8 cellular contexts compared by ENCODE assay signal in the genomic region with DNA sequence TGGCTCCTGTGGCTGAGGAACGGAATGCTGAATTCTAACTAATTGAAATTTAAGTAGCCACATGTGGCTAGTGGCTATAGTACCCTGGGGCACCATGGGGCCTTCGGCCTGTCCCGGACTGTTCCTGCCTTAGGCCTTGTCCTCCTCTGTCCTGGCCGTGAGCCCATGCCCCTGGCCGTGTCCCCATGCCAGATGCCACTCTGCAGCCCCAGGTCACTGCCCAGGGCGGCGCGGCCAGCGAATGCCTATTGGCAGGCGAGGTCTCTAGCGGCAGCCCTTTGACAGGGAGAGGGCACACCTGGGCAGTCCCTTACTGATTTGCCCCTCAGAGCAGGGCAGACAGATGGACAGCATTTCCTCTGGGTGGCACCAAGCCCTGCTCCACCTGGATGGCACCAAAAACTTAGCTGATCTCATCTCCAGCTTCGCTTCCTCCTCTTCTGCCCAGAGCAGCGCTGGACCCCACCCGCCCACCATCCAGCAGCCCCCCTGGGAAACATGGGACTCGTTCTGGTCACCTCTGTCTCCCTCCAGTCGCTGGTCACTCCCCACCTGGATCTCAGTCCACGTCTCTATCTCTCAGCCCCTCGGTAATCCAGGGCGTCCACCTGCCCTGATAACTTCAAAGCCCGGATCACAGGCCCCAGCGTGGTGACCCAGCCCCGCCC. TPM values are rescaled to one million over a fixed set of nuclear protein-coding genes. Genes with fewer than 3 reads are reported as not detected.
DNase-seq lines count a peak whose midpoint lies in the region; ATAC-seq and TF ChIP-seq lines count a peak whose summit lies in the region.

No MANE protein-coding gene starts in this region.

- no peak for TF ChIP-seq POLR2A in Peyer's patch (IDR thresholded peaks at IDR 0.05)
- no peak for TF ChIP-seq POLR2A in spleen (IDR thresholded peaks at IDR 0.05)

- H3K4me1 ChIP-seq in Peyer's patch (peaks cover 10 to 60% (median 24%) of the 10 kb centered on the region in 4 donors), left ventricle myocardium inferior (peaks cover 51% of the 10 kb centered on the region), spleen (peaks cover 49 to 92% (median 78%) of the 10 kb centered on the region in 6 donors)

- TF ChIP-seq CTCF in Peyer's patch (IDR thresholded peaks at IDR 0.05) = no peak
- no peak for TF ChIP-seq CTCF in left ventricle myocardium inferior (IDR thresholded peaks at IDR 0.05; ENCODE audit: borderline replicate concordance)
- TF ChIP-seq CTCF in spleen (IDR thresholded peaks at IDR 0.05 in 8 of 11, conservative IDR thresholded peaks at IDR 0.05 in 3 of 11) = no peak

- H3K4me3 ChIP-seq in Peyer's patch (peak overlapping the region in 3 of 4 donors; percentile 36 to 49 (median 45)), left ventricle myocardium inferior (peak overlapping the region; percentile 79), spleen (peak overlapping the region in 6 of 8 donors; percentile 18 to 89 (median 75))

- H3K36me3 ChIP-seq in Peyer's patch (no peaks in the 10 kb centered on the region), left ventricle myocardium inferior (no peaks in the 10 kb centered on the region), spleen (no peaks in the 10 kb centered on the region)

- H3K9me3 ChIP-seq in Peyer's patch (no peaks in the 10 kb centered on the region), left ventricle myocardium inferior (replicated peaks) (no peaks in the 10 kb centered on the region), spleen (no peaks in the 10 kb centered on the region)

- WGBS in spleen, 5 donors = 61 to 72% (median 67%) methylated on average over 22 of the region's 22 CpGs

- peak in 2 of 3 donors; percentile 48 to 77 for DNase-seq in Peyer's patch
- DNase-seq in left ventricle myocardium inferior = peak; percentile 25
- DNase-seq in spleen = peak; percentile 86
- no peak for DNase-seq in iPS-NIHi11 (ENCODE audit: low spot score)
- DNase-seq in NCI-H2196 treated with DMSO at 0.1 percent for 48 hours (lab: John Stamatoyannopoulos, UW; ENCODE audit: unreplicated experiment) = no peak
- DNase-seq in NCI-H510A treated with DMSO at 0.1 percent for 48 hours (lab: John Stamatoyannopoulos, UW) = no peak

- H3K27me3 ChIP-seq in Peyer's patch (no peaks in the 10 kb centered on the region), left ventricle myocardium inferior (ENCODE audit: low read depth) (no peaks in the 10 kb centered on the region), spleen (replicated peaks in 1 of 7) (no peaks in the 10 kb centered on the region)

- intact Hi-C loops in left ventricle myocardium inferior (cut with micrococcal nuclease) (no loop called here), spleen (cut with DNase I; ENCODE audit: low total_unique reads) (no loop called here)

- ATAC-seq in GM21515 (IDR thresholded peaks at IDR 0.05; ENCODE audit: unreplicated experiment) (peak; percentile 4), HG03521 (IDR thresholded peaks at IDR 0.05; ENCODE audit: unreplicated experiment) (no peak)

- peak overlapping the region; percentile 74 to 85 (median 78) for H3K27ac ChIP-seq in Peyer's patch
- H3K27ac ChIP-seq in left ventricle myocardium inferior (replicated peaks) = no peak overlapping the region
- peak overlapping the region; percentile 61 to 90 (median 84) for H3K27ac ChIP-seq in spleen

RNA-seq across cellular contexts. Expression of a gene that starts 1.1 kb away (rescaled TPM):
- 100 to 1,000 TPM in 2 of 4 donors, 10 to 100 TPM in 2; 67.7 to 195 (median 125) TPM for total RNA-seq in Peyer's patch
- total RNA-seq in left ventricle myocardium inferior = 41.7 TPM
- 100 to 1,000 TPM in 4 of 7 donors, 10 to 100 TPM in 3; 45.2 to 120 (median 102) TPM for total RNA-seq in spleen
- 10 to 100 TPM; 21.9 to 35.6 (median 32.1) TPM for polyA plus RNA-seq in spleen

RNA-seq across cellular contexts. Expression of a gene that starts 45.6 kb away (rescaled TPM):
- total RNA-seq in Peyer's patch (not detected), left ventricle myocardium inferior (not detected), spleen (under 1 TPM in 2 of 7 donors, not detected in 5; 0.09 to 0.20 TPM)
- not detected for polyA plus RNA-seq in spleen

Comparison
In these comparisons a context has a peak if more than half of its experiments do, and no peak if none do; other contexts are left out.
1. DNase-seq: peak in Peyer's patch (2 of 3), left ventricle myocardium inferior (single experiment) and spleen (single experiment); none in iPS-NIHi11 (single experiment), NCI-H2196 treated with DMSO at 0.1 percent for 48 hours (single experiment) and NCI-H510A treated with DMSO at 0.1 percent for 48 hours (single experiment).
2. Peak in every context shown above with its lines, with median percentiles within 50 percentile points of each other: H3K4me3 ChIP-seq.